22 cellular contexts compared by ENCODE assay signal in the genomic region with DNA sequence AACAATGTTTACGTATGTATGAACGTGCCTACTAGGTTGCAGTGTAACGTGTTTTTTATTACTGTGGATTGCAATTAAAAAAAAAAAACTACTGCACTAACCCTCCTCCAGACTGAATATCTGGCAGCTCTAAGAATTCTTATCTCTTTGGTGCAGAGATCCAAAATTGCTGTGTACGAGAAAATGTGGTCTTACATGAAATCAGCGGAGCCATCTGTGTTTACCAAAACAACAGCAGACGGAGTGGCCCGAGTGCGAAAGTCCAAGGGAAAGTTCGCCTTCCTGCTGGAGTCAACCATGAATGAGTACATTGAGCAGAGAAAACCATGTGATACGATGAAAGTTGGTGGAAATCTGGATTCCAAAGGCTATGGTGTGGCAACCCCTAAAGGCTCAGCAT.
"Had no signal": no experiment of that assay in that cellular context is flagged by ENCODE, and none has a peak within 500 bp of the region (broad histone marks: within the 10 kb centered on the region; RNA-seq: fewer than 3 reads in every experiment).

No MANE protein-coding gene starts in this region.

- H3K27me3 ChIP-seq: Peyer's patch, SJSA1 had no signal

- ATAC-seq: activated CD4-positive, alpha-beta T cell treated with anti-CD3 and anti-CD28 coated beads for 36 hours; activated T-helper 17 cell treated with anti-CD3 and anti-CD28 coated beads, Interleukin-2, amount 50 U/mL, for 72 hours had no signal

- H3K27ac ChIP-seq: Peyer's patch, RWPE1, SJSA1, WERI-Rb-1 had no signal

- H3K4me1 ChIP-seq: Peyer's patch, SJSA1 had no signal

- H3K4me3 ChIP-seq: Peyer's patch, SJSA1 had no signal

- DNase-seq: activated CD4-positive, alpha-beta memory T cell treated with anti-CD3 and anti-CD28 coated beads, Interleukin-2, amount 10 ng/mL, durations not matched to agents 7 days and 5 days; activated CD4-positive, alpha-beta T cell treated with anti-CD3 and anti-CD28 coated beads for 36 hours; activated CD4-positive, alpha-beta T cell treated with anti-CD3 and anti-CD28 coated beads, Interleukin-2, amount 50 U/mL, for 1 hour; activated gamma-delta T cell; activated naive CD4-positive, alpha-beta T cell treated with anti-CD3 and anti-CD28 coated beads for 36 hours; activated T-cell treated with anti-CD3 and anti-CD28 coated beads for 4 hours; activated T-cell treated with anti-CD3 and anti-CD28 coated beads, Interleukin-2, amount 50 U/mL, for 48 hours; amygdala; Karpas-422; MM.1S; NCI-H1105; NCI-H1436; NCI-H1930; NCI-H510A treated with DMSO at 0.1 percent for 48 hours; NCI-H69; NK-92 treated with Interleukin-12 subunit alpha and Interleukin-12 subunit beta, amount 100 ng/mL, for 24 hours; Peyer's patch; Right ventricle myocardium superior; WERI-Rb-1 had no signal

- H3K9me3 ChIP-seq: Peyer's patch, SJSA1 had no signal

- H3K36me3 ChIP-seq: Peyer's patch, SJSA1, WERI-Rb-1 had no signal
